In the genomic region with DNA sequence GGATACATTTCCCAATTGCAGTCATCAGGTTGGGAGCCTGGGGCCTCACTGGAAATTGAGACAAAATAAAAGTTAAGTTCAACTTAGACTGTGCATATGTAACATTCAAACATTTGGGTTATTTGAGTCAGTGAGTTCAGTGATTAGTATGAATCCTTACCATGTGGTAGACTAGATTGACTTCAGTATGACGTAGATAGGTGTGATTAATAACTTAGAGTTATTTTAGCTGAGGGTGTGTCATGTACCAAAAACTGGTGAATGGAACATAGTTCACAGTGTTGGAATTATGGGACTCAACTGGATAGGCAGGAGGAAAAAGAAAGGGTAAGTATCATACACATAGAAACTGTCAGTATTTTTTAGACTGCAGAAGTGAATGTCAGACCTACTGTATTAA, we compare ENCODE assay signal across 1 cellular context.
A peak's percentile ranks its signal among the peaks of the same experiment; 100 is the strongest.
TF ChIP-seq lines count a peak whose summit lies in the region.

No MANE protein-coding gene starts in this region.

TF ChIP-seq in WTC11, 78 proteins besides CTCF, POLR2A, EP300 and RAD21 (continued from another document):
- TF ChIP-seq USF2 (CRISPR knock-in tag; IDR thresholded peaks at IDR 0.05) (no peak), HMGA2 (CRISPR knock-in tag; IDR thresholded peaks at IDR 0.05) (no peak), ZNF232 (CRISPR knock-in tag; IDR thresholded peaks at IDR 0.05) (no peak), ETV6 (CRISPR knock-in tag; IDR thresholded peaks at IDR 0.05) (no peak), TEAD1 (CRISPR knock-in tag; IDR thresholded peaks at IDR 0.05) (no peak), ELF4 (CRISPR knock-in tag; IDR thresholded peaks at IDR 0.05; ENCODE audit: low read depth) (no peak), SMAD4 (CRISPR knock-in tag; IDR thresholded peaks at IDR 0.05) (no peak), MYBL2 (CRISPR knock-in tag; IDR thresholded peaks at IDR 0.05) (no peak), ZNF671 (CRISPR knock-in tag; IDR thresholded peaks at IDR 0.05) (peak; percentile 73; the same call in 1 of the 2 replicates), SOX15 (CRISPR knock-in tag; IDR thresholded peaks at IDR 0.05) (no peak), RORB (CRISPR knock-in tag; IDR thresholded peaks at IDR 0.05) (no peak), ATF3 (CRISPR knock-in tag; conservative IDR thresholded peaks at IDR 0.05) (no peak), ZNF416 (CRISPR knock-in tag; IDR thresholded peaks at IDR 0.05) (peak; percentile 54; the same call in 1 of the 2 replicates), ATF1 (CRISPR knock-in tag; IDR thresholded peaks at IDR 0.05) (no peak), JAZF1 (CRISPR knock-in tag; IDR thresholded peaks at IDR 0.05) (no peak), EMX1 (CRISPR knock-in tag; IDR thresholded peaks at IDR 0.05) (no peak), ZBTB43 (CRISPR knock-in tag; IDR thresholded peaks at IDR 0.05) (no peak), GABPB1 (CRISPR knock-in tag; IDR thresholded peaks at IDR 0.05) (no peak), E2F4 (CRISPR knock-in tag; IDR thresholded peaks at IDR 0.05; ENCODE audit: borderline replicate concordance, low read depth) (no peak), ZNF121 (CRISPR knock-in tag; IDR thresholded peaks at IDR 0.05) (no peak)
- TF ChIP-seq, protein P1, sequence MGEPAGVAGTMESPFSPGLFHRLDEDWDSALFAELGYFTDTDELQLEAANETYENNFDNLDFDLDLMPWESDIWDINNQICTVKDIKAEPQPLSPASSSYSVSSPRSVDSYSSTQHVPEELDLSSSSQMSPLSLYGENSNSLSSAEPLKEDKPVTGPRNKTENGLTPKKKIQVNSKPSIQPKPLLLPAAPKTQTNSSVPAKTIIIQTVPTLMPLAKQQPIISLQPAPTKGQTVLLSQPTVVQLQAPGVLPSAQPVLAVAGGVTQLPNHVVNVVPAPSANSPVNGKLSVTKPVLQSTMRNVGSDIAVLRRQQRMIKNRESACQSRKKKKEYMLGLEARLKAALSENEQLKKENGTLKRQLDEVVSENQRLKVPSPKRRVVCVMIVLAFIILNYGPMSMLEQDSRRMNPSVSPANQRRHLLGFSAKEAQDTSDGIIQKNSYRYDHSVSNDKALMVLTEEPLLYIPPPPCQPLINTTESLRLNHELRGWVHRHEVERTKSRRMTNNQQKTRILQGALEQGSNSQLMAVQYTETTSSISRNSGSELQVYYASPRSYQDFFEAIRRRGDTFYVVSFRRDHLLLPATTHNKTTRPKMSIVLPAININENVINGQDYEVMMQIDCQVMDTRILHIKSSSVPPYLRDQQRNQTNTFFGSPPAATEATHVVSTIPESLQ (CRISPR knock-in tag; IDR thresholded peaks at IDR 0.05) = no peak
- TF ChIP-seq, protein P2, sequence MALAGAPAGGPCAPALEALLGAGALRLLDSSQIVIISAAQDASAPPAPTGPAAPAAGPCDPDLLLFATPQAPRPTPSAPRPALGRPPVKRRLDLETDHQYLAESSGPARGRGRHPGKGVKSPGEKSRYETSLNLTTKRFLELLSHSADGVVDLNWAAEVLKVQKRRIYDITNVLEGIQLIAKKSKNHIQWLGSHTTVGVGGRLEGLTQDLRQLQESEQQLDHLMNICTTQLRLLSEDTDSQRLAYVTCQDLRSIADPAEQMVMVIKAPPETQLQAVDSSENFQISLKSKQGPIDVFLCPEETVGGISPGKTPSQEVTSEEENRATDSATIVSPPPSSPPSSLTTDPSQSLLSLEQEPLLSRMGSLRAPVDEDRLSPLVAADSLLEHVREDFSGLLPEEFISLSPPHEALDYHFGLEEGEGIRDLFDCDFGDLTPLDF (CRISPR knock-in tag; IDR thresholded peaks at IDR 0.05) = no peak
- TF ChIP-seq, protein P3, sequence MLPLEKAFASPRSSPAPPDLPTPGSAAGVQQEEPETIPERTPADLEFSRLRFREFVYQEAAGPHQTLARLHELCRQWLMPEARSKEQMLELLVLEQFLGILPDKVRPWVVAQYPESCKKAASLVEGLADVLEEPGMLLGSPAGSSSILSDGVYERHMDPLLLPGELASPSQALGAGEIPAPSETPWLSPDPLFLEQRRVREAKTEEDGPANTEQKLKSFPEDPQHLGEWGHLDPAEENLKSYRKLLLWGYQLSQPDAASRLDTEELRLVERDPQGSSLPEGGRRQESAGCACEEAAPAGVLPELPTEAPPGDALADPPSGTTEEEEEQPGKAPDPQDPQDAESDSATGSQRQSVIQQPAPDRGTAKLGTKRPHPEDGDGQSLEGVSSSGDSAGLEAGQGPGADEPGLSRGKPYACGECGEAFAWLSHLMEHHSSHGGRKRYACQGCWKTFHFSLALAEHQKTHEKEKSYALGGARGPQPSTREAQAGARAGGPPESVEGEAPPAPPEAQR (CRISPR knock-in tag; IDR thresholded peaks at IDR 0.05) = no peak
- TF ChIP-seq, protein P4, sequence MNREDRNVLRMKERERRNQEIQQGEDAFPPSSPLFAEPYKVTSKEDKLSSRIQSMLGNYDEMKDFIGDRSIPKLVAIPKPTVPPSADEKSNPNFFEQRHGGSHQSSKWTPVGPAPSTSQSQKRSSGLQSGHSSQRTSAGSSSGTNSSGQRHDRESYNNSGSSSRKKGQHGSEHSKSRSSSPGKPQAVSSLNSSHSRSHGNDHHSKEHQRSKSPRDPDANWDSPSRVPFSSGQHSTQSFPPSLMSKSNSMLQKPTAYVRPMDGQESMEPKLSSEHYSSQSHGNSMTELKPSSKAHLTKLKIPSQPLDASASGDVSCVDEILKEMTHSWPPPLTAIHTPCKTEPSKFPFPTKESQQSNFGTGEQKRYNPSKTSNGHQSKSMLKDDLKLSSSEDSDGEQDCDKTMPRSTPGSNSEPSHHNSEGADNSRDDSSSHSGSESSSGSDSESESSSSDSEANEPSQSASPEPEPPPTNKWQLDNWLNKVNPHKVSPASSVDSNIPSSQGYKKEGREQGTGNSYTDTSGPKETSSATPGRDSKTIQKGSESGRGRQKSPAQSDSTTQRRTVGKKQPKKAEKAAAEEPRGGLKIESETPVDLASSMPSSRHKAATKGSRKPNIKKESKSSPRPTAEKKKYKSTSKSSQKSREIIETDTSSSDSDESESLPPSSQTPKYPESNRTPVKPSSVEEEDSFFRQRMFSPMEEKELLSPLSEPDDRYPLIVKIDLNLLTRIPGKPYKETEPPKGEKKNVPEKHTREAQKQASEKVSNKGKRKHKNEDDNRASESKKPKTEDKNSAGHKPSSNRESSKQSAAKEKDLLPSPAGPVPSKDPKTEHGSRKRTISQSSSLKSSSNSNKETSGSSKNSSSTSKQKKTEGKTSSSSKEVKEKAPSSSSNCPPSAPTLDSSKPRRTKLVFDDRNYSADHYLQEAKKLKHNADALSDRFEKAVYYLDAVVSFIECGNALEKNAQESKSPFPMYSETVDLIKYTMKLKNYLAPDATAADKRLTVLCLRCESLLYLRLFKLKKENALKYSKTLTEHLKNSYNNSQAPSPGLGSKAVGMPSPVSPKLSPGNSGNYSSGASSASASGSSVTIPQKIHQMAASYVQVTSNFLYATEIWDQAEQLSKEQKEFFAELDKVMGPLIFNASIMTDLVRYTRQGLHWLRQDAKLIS (CRISPR knock-in tag; IDR thresholded peaks at IDR 0.05; ENCODE audit: borderline replicate concordance) = 0 out of 2 replicates have a peak, but pooled peaks have one; percentile 15
- TF ChIP-seq, protein P5, sequence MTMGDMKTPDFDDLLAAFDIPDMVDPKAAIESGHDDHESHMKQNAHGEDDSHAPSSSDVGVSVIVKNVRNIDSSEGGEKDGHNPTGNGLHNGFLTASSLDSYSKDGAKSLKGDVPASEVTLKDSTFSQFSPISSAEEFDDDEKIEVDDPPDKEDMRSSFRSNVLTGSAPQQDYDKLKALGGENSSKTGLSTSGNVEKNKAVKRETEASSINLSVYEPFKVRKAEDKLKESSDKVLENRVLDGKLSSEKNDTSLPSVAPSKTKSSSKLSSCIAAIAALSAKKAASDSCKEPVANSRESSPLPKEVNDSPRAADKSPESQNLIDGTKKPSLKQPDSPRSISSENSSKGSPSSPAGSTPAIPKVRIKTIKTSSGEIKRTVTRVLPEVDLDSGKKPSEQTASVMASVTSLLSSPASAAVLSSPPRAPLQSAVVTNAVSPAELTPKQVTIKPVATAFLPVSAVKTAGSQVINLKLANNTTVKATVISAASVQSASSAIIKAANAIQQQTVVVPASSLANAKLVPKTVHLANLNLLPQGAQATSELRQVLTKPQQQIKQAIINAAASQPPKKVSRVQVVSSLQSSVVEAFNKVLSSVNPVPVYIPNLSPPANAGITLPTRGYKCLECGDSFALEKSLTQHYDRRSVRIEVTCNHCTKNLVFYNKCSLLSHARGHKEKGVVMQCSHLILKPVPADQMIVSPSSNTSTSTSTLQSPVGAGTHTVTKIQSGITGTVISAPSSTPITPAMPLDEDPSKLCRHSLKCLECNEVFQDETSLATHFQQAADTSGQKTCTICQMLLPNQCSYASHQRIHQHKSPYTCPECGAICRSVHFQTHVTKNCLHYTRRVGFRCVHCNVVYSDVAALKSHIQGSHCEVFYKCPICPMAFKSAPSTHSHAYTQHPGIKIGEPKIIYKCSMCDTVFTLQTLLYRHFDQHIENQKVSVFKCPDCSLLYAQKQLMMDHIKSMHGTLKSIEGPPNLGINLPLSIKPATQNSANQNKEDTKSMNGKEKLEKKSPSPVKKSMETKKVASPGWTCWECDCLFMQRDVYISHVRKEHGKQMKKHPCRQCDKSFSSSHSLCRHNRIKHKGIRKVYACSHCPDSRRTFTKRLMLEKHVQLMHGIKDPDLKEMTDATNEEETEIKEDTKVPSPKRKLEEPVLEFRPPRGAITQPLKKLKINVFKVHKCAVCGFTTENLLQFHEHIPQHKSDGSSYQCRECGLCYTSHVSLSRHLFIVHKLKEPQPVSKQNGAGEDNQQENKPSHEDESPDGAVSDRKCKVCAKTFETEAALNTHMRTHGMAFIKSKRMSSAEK (CRISPR knock-in tag; IDR thresholded peaks at IDR 0.05; ENCODE audit: borderline replicate concordance) = peak; percentile 6; the same call in 1 of the 2 replicates
- TF ChIP-seq, protein P6, sequence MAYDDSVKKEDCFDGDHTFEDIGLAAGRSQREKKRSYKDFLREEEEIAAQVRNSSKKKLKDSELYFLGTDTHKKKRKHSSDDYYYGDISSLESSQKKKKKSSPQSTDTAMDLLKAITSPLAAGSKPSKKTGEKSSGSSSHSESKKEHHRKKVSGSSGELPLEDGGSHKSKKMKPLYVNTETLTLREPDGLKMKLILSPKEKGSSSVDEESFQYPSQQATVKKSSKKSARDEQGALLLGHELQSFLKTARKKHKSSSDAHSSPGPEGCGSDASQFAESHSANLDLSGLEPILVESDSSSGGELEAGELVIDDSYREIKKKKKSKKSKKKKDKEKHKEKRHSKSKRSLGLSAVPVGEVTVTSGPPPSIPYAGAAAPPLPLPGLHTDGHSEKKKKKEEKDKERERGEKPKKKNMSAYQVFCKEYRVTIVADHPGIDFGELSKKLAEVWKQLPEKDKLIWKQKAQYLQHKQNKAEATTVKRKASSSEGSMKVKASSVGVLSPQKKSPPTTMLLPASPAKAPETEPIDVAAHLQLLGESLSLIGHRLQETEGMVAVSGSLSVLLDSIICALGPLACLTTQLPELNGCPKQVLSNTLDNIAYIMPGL (CRISPR knock-in tag; IDR thresholded peaks at IDR 0.05) = no peak
